Comparison of ENCODE assay signal across 8 cellular contexts in genomic region chr1:30816211-30817082, GRCh38. TPM values are rescaled to one million over a fixed set of nuclear protein-coding genes. Genes with fewer than 3 reads are reported as not detected.
DNase-seq lines count a peak whose midpoint lies in the region; ATAC-seq and TF ChIP-seq lines count a peak whose summit lies in the region.

No MANE protein-coding gene starts in this region.

- CTCF ChIA-PET in RWPE1 (lab: Yijun Ruan, JAX): interaction anchor here (0.7 to 1.9 kb wide), 6 partner anchors 15 to 94 kb away, joined by 3 to 11 read pairs (median 4); no protein-coding TSS in a partner anchor

- H3K79me2 ChIP-seq in GM23338 (replicated peaks; ENCODE audit: insufficient read depth) (no peaks in the 10 kb centered on the region), osteoblast (ENCODE audit: insufficient read depth, low read length) (no peaks in the 10 kb centered on the region)

- H3K27ac ChIP-seq in GM23338 (ENCODE audit: low read depth) (no peak overlapping the region), RWPE1 (peak overlapping the region; percentile 68), osteoblast (ENCODE audit: low read depth, low read length) (no peak overlapping the region)

- peak overlapping the region; percentile 41 for H3K4me3 ChIP-seq in GM23338
- H3K4me3 ChIP-seq in fibroblast of villous mesenchyme (ENCODE audit: low read depth, low read length): no peak overlapping the region
- H3K4me3 ChIP-seq in osteoblast (ENCODE audit: insufficient read depth, low read length): peak overlapping the region; percentile 34

- peak; percentile 81 for ATAC-seq in GM23338

- peak overlapping the region; percentile 63; the same call in 1 of the 2 replicates for H2AFZ ChIP-seq in GM23338
- no peak overlapping the region for H2AFZ ChIP-seq in osteoblast (ENCODE audit: low read length)

- peaks cover 8% of the 10 kb centered on the region for H3K27me3 Mint-ChIP-seq in GM23338 (ENCODE audit: insufficient read depth, low read depth, poor library complexity)

- no peaks in the 10 kb centered on the region for H3K9me3 Mint-ChIP-seq in GM23338

- no peaks in the 10 kb centered on the region for H3F3A ChIP-seq in GM23338 (replicated peaks; ENCODE audit: low read depth)

- H3K4me1 ChIP-seq in GM23338 (ENCODE audit: insufficient read depth): peaks cover 26% of the 10 kb centered on the region
- peaks cover 14% of the 10 kb centered on the region for H3K4me1 ChIP-seq in osteoblast (ENCODE audit: insufficient read depth, low read length)

- DNase-seq in GM23338 (ENCODE audit: low spot score): peak; percentile 96
- DNase-seq in RWPE1 (ENCODE audit: low spot score): peak; percentile 71
- DNase-seq in fibroblast of villous mesenchyme (ENCODE audit: low read depth): peak; percentile 93
- DNase-seq in osteoblast (ENCODE audit: insufficient read length, low spot score, missing footprints): peak; percentile 95
- no peak for DNase-seq in SIG-M5 (lab: John Stamatoyannopoulos, UW)
- no peak for DNase-seq in effector CD8-positive, alpha-beta T cell (lab: John Stamatoyannopoulos, UW)
- no peak for DNase-seq in activated CD4-positive, alpha-beta T cell treated with anti-CD3 and anti-CD28 coated beads, Interleukin-2, amount 50 U/mL, for 1 hour
- no peak for DNase-seq in NK-92 treated with Interleukin-12 subunit alpha and Interleukin-12 subunit beta, amount 100 ng/mL, for 24 hours (lab: John Stamatoyannopoulos, UW)

- H3K27me3 ChIP-seq in GM23338 (ENCODE audit: insufficient read depth) (no peaks in the 10 kb centered on the region), osteoblast (ENCODE audit: insufficient read depth, low read length) (peaks cover 10% of the 10 kb centered on the region)

- POLR2A ChIA-PET in RWPE1 (lab: Yijun Ruan, JAX; ENCODE audit: low non-redundant PET): no interaction called here

- no peaks in the 10 kb centered on the region for H4K20me1 ChIP-seq in GM23338 (replicated peaks; ENCODE audit: insufficient read depth)
- no peaks in the 10 kb centered on the region for H4K20me1 ChIP-seq in osteoblast (ENCODE audit: insufficient read depth, low read length)

- H3K4me1 Mint-ChIP-seq in GM23338: peaks cover 26% of the 10 kb centered on the region

- H3K27ac Mint-ChIP-seq in GM23338: no peak overlapping the region

- no peaks in the 10 kb centered on the region for H3K36me3 ChIP-seq in GM23338 (ENCODE audit: insufficient read depth)
- no peaks in the 10 kb centered on the region for H3K36me3 ChIP-seq in osteoblast (ENCODE audit: insufficient read depth, low read length)

- H3K4me3 Mint-ChIP-seq in GM23338: peak overlapping the region; percentile 33; the same call in 2 of the 3 replicates

- TF ChIP-seq CTCF in GM23338 (conservative IDR thresholded peaks at IDR 0.05; ENCODE audit: low read depth in 2 of 2) (no peak), RWPE1 (conservative IDR thresholded peaks at IDR 0.05; ENCODE audit: low read depth) (no peak), fibroblast of villous mesenchyme (IDR thresholded peaks at IDR 0.05; ENCODE audit: insufficient read depth, low read depth, low read length) (no peak), osteoblast (IDR thresholded peaks at IDR 0.05; ENCODE audit: extremely low read depth, low read depth, low read length) (no peak)

- H3K4me2 ChIP-seq in GM23338: peak overlapping the region; percentile 73
- peak overlapping the region; percentile 62 for H3K4me2 ChIP-seq in osteoblast (ENCODE audit: insufficient read depth, low read length)

- no peaks in the 10 kb centered on the region for H3K9me3 ChIP-seq in osteoblast (ENCODE audit: low read depth, low read length)

- no peaks in the 10 kb centered on the region for H3K36me3 Mint-ChIP-seq in GM23338 (ENCODE audit: low read depth)

- H3K9me2 ChIP-seq in GM23338 (ENCODE audit: insufficient read depth): no peaks in the 10 kb centered on the region

TF ChIP-seq in GM23338, 12 proteins besides CTCF, POLR2A, EP300 and RAD21 (continues in another document):
- TF ChIP-seq ZNF331 (CRISPR knock-in tag; IDR thresholded peaks at IDR 0.05; ENCODE audit: low read depth) (no peak), REST (IDR thresholded peaks at IDR 0.05; ENCODE audit: unreplicated experiment) (no peak), ZNF114 (CRISPR knock-in tag; IDR thresholded peaks at IDR 0.05) (no peak), STAT1 (IDR thresholded peaks at IDR 0.05; ENCODE audit: unreplicated experiment) (no peak), CREB1 (CRISPR knock-in tag; IDR thresholded peaks at IDR 0.05; ENCODE audit: low read depth) (no peak), POLR2AphosphoS5 (IDR thresholded peaks at IDR 0.05; ENCODE audit: low read depth) (no peak), EZH2 (IDR thresholded peaks at IDR 0.05; ENCODE audit: low read depth, unreplicated experiment) (no peak), EZH2phosphoT487 (IDR thresholded peaks at IDR 0.05; ENCODE audit: unreplicated experiment) (no peak)

RNA-seq across cellular contexts. Expression of gene LAPTM5, which starts 58.9 kb away (rescaled TPM):
- not detected in 2 replicates for total RNA-seq in GM23338 (2014; rRNA removed; shearing (Covaris generic))
- polyA plus RNA-seq in GM23338 (2016; fragmentation: Nextera tagmentation; extraction: Ambion mirVana): 0.21 and 1.0 TPM in 2 replicates
- not detected in 2 replicates for total RNA-seq in fibroblast of villous mesenchyme
- total RNA-seq in osteoblast: 0.72 and 1.8 TPM in 2 replicates

Comparison
In these comparisons a context has a peak if more than half of its experiments do, and no peak if none do; other contexts are left out.
1. DNase-seq: peak in GM23338 (single experiment), RWPE1 (single experiment), fibroblast of villous mesenchyme (single experiment) and osteoblast (single experiment); none in SIG-M5 (single experiment), effector CD8-positive, alpha-beta T cell (single experiment), activated CD4-positive, alpha-beta T cell treated with anti-CD3 and anti-CD28 coated beads, Interleukin-2, amount 50 U/mL, for 1 hour (single experiment) and NK-92 treated with Interleukin-12 subunit alpha and Interleukin-12 subunit beta, amount 100 ng/mL, for 24 hours (single experiment).